In genomic region chr1:111193712-111194480, GRCh38 we compare ENCODE assay signal across 11 cellular contexts. TPM values are rescaled to one million over a fixed set of nuclear protein-coding genes. Genes with fewer than 3 reads are reported as not detected.
DNase-seq lines count a peak whose midpoint lies in the region; ATAC-seq, FAIRE-seq and TF ChIP-seq lines count a peak whose summit lies in the region.
"Had no signal": no experiment of that assay in that cellular context is flagged by ENCODE, and none has a peak within 500 bp of the region (broad histone marks: within the 10 kb centered on the region; RNA-seq: fewer than 3 reads in every experiment).

No MANE protein-coding gene starts in this region.

- DNase-seq in T-helper 1 cell (no peak), Peyer's patch (no peak), small intestine (peak; percentile 54), DMS53 (lab: John Stamatoyannopoulos, UW) (no peak), NCI-H2029 treated with DMSO at 0.1 percent for 48 hours (lab: John Stamatoyannopoulos, UW) (no peak)
- DNase-seq: GF-D8, NCI-H1417 had no signal

- peaks cover 96% of the 10 kb centered on the region for H3K36me3 Mint-ChIP-seq in T-helper 1 cell treated with Interleukin-12 subunit alpha and Interleukin-12 subunit beta and Interleukin-4 antibody, amounts not matched to agents 30 μg/mL and 1 μg/mL, for 36 hours (ENCODE audit: low read depth)

- no peak for TF ChIP-seq CTCF in Peyer's patch (IDR thresholded peaks at IDR 0.05)

- no peak for ATAC-seq in GM19395 (IDR thresholded peaks at IDR 0.05; ENCODE audit: unreplicated experiment)

- no peak overlapping the region for H3K4me3 ChIP-seq in Peyer's patch
- no peak overlapping the region for H3K4me3 ChIP-seq in esophagus (ENCODE audit: low read depth in 1 of 2, low read length in 2 of 2)
- H3K4me3 ChIP-seq in small intestine (ENCODE audit: low read depth in 1 of 2, low read length in 2 of 2), result no peak overlapping the region

- peak overlapping the region; percentile 1 to 66 (median 60) for H3K27ac ChIP-seq in Peyer's patch
- H3K27ac ChIP-seq in esophagus (ENCODE audit: low read depth in 2 of 2, low read length in 1 of 2), result peak overlapping the region; percentile 60 to 82
- peak overlapping the region in 1 of 2 donors; percentile 65 for H3K27ac ChIP-seq in small intestine (ENCODE audit: low read depth in 1 of 2, low read length in 1 of 2)
- H3K27ac ChIP-seq: 22Rv1 had no signal

- WGBS in esophagus, 2 donors, result 89 to 92% methylated on average over 3 of the region's 3 CpGs
- 90 to 93% (median 91%) methylated on average over 3 of the region's 3 CpGs for WGBS in small intestine, 3 donors

- no peaks in the 10 kb centered on the region for H3K9me3 Mint-ChIP-seq in T-helper 1 cell treated with Interleukin-12 subunit alpha and Interleukin-12 subunit beta and Interleukin-4 antibody, amounts not matched to agents 30 μg/mL and 1 μg/mL, for 36 hours

- H3K4me1 ChIP-seq in Peyer's patch (peaks cover 8 to 61% (median 30%) of the 10 kb centered on the region in 4 donors), esophagus (ENCODE audit: control insufficient read depth in 2 of 2, insufficient read depth in 2 of 2, low read length in 1 of 2) (peaks cover 2 to 12% of the 10 kb centered on the region in 2 donors), small intestine (ENCODE audit: control insufficient read depth in 2 of 2, insufficient read depth in 1 of 2, low read depth in 1 of 2, low read length in 1 of 2) (peaks cover 10% of the 10 kb centered on the region in 2 donors)

- peaks cover 0 to 48% (median 0%) of the 10 kb centered on the region in 3 donors for H3K36me3 ChIP-seq in Peyer's patch
- peaks cover 6 to 20% of the 10 kb centered on the region in 2 donors for H3K36me3 ChIP-seq in esophagus (ENCODE audit: control insufficient read depth in 2 of 2, insufficient read depth in 2 of 2, low read length in 1 of 2)
- peaks cover 8 to 47% of the 10 kb centered on the region in 2 donors for H3K36me3 ChIP-seq in small intestine (ENCODE audit: control insufficient read depth in 2 of 2, insufficient read depth in 2 of 2, low read length in 2 of 2)

- H3K4me1 Mint-ChIP-seq in T-helper 1 cell treated with Interleukin-12 subunit alpha and Interleukin-12 subunit beta and Interleukin-4 antibody, amounts not matched to agents 30 μg/mL and 1 μg/mL, for 36 hours (ENCODE audit: low read depth), result peaks cover 85% of the 10 kb centered on the region

- peak overlapping the region; percentile 86 for H3K4me3 Mint-ChIP-seq in T-helper 1 cell treated with Interleukin-12 subunit alpha and Interleukin-12 subunit beta and Interleukin-4 antibody, amounts not matched to agents 30 μg/mL and 1 μg/mL, for 36 hours

- H3K9me3 ChIP-seq in Peyer's patch (no peaks in the 10 kb centered on the region), esophagus (ENCODE audit: control insufficient read depth in 2 of 2, insufficient read depth in 1 of 2, low read depth in 1 of 2, low read length in 1 of 2) (no peaks in the 10 kb centered on the region), small intestine (ENCODE audit: control insufficient read depth, low read depth) (no peaks in the 10 kb centered on the region)

- no peaks in the 10 kb centered on the region for H3K27me3 Mint-ChIP-seq in T-helper 1 cell treated with Interleukin-12 subunit alpha and Interleukin-12 subunit beta and Interleukin-4 antibody, amounts not matched to agents 30 μg/mL and 1 μg/mL, for 36 hours (ENCODE audit: low read depth)

- peak overlapping the region; percentile 87 for H3K27ac Mint-ChIP-seq in T-helper 1 cell treated with Interleukin-12 subunit alpha and Interleukin-12 subunit beta and Interleukin-4 antibody, amounts not matched to agents 30 μg/mL and 1 μg/mL, for 36 hours

- TF ChIP-seq POLR2A in Peyer's patch (IDR thresholded peaks at IDR 0.05), result no peak

- no peak for FAIRE-seq in small intestine (lab: Jason Lieb, UNC)

- H3K27me3 ChIP-seq in Peyer's patch (no peaks in the 10 kb centered on the region), esophagus (ENCODE audit: control insufficient read depth in 1 of 2, insufficient read depth in 2 of 2, low read length in 2 of 2) (no peaks in the 10 kb centered on the region), small intestine (ENCODE audit: control insufficient read depth in 2 of 2, insufficient read depth in 2 of 2, low read length in 2 of 2) (no peaks in the 10 kb centered on the region)

RNA-seq across cellular contexts. Expression of gene DENND2D, which starts 6.5 kb away (rescaled TPM):
- total RNA-seq in Peyer's patch, result 100 to 1,000 TPM in 1 of 4 donors, 10 to 100 TPM in 3; 71.3 to 220 (median 86.5) TPM
- polyA plus RNA-seq in esophagus, result 10 to 100 TPM; 39.1 to 54.8 TPM
- 10 to 100 TPM; 31.3 to 54.6 (median 36.7) TPM for polyA plus RNA-seq in small intestine

RNA-seq across cellular contexts. Expression of gene CHI3L2, which starts 33.6 kb away (rescaled TPM):
- total RNA-seq in Peyer's patch, result 10 to 100 TPM in 1 of 4 donors, 1 to 10 TPM in 1, under 1 TPM in 1, not detected in 1; 0.67 to 14.0 (median 3.3) TPM
- polyA plus RNA-seq in esophagus (under 1 TPM; 0.28 to 0.49 TPM), small intestine (1 to 10 TPM; 1.1 to 4.7 (median 1.9) TPM)

RNA-seq across cellular contexts. Expression of gene CEPT1, which starts 53.9 kb away (rescaled TPM):
- 10 to 100 TPM; 38.7 to 56.9 (median 43.8) TPM for total RNA-seq in Peyer's patch
- polyA plus RNA-seq in esophagus (10 to 100 TPM; 11.9 to 13.5 TPM), small intestine (10 to 100 TPM in 2 of 3 donors, 1 to 10 TPM in 1; 10.0 to 23.2 (median 13.2) TPM)

RNA-seq across cellular contexts. Expression of gene DRAM2, which starts 54.0 kb away (rescaled TPM):
- total RNA-seq in Peyer's patch, result 10 to 100 TPM; 28.9 to 64.2 (median 48.5) TPM
- polyA plus RNA-seq in esophagus (10 to 100 TPM; 16.7 to 21.5 TPM), small intestine (10 to 100 TPM; 37.0 to 41.2 (median 39.3) TPM)
